In the genomic region with DNA sequence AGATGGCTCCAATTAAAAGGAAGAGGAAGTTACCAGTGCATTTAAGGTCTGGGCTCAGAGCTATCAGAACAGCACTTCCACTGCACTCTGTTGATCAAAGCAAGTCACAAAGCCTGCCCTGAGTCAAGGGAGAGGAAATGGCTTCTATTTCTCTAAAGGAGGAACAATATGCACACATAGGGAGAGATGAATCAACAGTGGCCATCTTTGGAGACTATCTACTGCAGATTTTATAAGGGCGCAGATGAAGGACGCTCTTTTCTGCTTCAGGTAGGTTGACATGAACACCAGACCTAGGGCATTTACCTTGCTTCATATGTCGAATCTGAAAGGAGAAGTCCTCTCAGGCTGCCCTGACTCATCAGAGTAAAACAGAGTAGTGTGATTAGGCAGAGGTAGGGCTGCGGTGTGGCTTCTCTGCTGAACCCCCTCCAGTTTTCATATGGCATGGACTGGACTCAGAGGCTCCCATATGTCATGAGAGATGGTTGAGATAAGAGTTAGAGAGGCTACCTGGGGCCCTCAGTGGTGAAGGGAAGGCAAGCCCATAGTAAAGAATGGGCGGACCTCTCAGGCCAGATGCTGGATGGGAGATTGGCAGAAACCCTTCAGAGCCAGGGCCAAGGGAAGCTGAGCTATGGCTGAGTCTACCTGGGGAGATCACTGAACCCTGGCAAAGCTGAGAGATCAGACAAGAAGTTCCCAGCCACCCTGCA, we compare ENCODE assay signal across 8 cellular contexts.
DNase-seq lines count a peak whose midpoint lies in the region; ATAC-seq and TF ChIP-seq lines count a peak whose summit lies in the region.

No MANE protein-coding gene starts in this region.

- peak overlapping the region; percentile 71 for H3K4me3 Mint-ChIP-seq in T-helper 2 cell treated with Interferon-gamma antibody and Interleukin-4, amounts not matched to agents 5 μg/mL and 100 μg/mL, for 36 hours

- H3K27ac Mint-ChIP-seq in T-helper 2 cell treated with Interferon-gamma antibody and Interleukin-4, amounts not matched to agents 5 μg/mL and 100 μg/mL, for 36 hours: peak overlapping the region; percentile 91

- DNase-seq in T-helper 2 cell treated with Interferon-gamma antibody and Interleukin-4, amounts not matched to agents 5 μg/mL and 100 μg/mL, for 36 hours (ENCODE audit: low spot score): peak; percentile 44
- DNase-seq in hepatocyte (ENCODE audit: low spot score) (no peak), NCI-H2029 treated with DMSO at 0.1 percent for 48 hours (lab: John Stamatoyannopoulos, UW) (no peak), anterior cingulate cortex (lab: John Stamatoyannopoulos, UW) (no peak), D341Med (ENCODE audit: low spot score) (no peak), foreskin keratinocyte (no peak)

- no peaks in the 10 kb centered on the region for H3K36me3 ChIP-seq in hepatocyte (replicated peaks; ENCODE audit: insufficient read depth, low read depth)

- no peak for TF ChIP-seq CTCF in hepatocyte (IDR thresholded peaks at IDR 0.05; ENCODE audit: poor library complexity)
- TF ChIP-seq CTCF in foreskin keratinocyte (conservative IDR thresholded peaks at IDR 0.05): no peak

- no peaks in the 10 kb centered on the region for H4K20me1 ChIP-seq in hepatocyte (ENCODE audit: insufficient read depth, poor library complexity, severe bottlenecking)

- no peaks in the 10 kb centered on the region for H3K9me3 ChIP-seq in hepatocyte (ENCODE audit: low read depth)

- H3K27me3 ChIP-seq in hepatocyte: no peaks in the 10 kb centered on the region
- no peaks in the 10 kb centered on the region for H3K27me3 ChIP-seq in foreskin keratinocyte

- H3K9me3 Mint-ChIP-seq in T-helper 2 cell treated with Interferon-gamma antibody and Interleukin-4, amounts not matched to agents 5 μg/mL and 100 μg/mL, for 36 hours: no peaks in the 10 kb centered on the region

- H3K36me3 Mint-ChIP-seq in T-helper 2 cell treated with Interferon-gamma antibody and Interleukin-4, amounts not matched to agents 5 μg/mL and 100 μg/mL, for 36 hours (ENCODE audit: low read depth): no peaks in the 10 kb centered on the region

- WGBS in hepatocyte (ENCODE audit: low lambda C conversion rate, missing lambda C conversion rate): 90% methylated on average over 5 of the region's 5 CpGs

- peaks cover 31% of the 10 kb centered on the region for H3K4me1 ChIP-seq in hepatocyte (ENCODE audit: insufficient read depth)
- peaks cover 22% of the 10 kb centered on the region for H3K4me1 ChIP-seq in foreskin keratinocyte

- no peak overlapping the region for H3K4me2 ChIP-seq in hepatocyte

- H3K27ac ChIP-seq in hepatocyte (peak overlapping the region; percentile 79), foreskin keratinocyte (no peak overlapping the region)

- H3K27me3 Mint-ChIP-seq in T-helper 2 cell treated with Interferon-gamma antibody and Interleukin-4, amounts not matched to agents 5 μg/mL and 100 μg/mL, for 36 hours (ENCODE audit: low read depth): no peaks in the 10 kb centered on the region

- H2AFZ ChIP-seq in hepatocyte: no peak overlapping the region

- H3K79me2 ChIP-seq in hepatocyte: no peaks in the 10 kb centered on the region

- ATAC-seq in GM19035 (IDR thresholded peaks at IDR 0.05; ENCODE audit: unreplicated experiment) (peak; percentile 77), HG03060 (IDR thresholded peaks at IDR 0.05; ENCODE audit: low read depth, unreplicated experiment) (peak; percentile 69), foreskin keratinocyte (no peak)

- no peaks in the 10 kb centered on the region for H3K9me2 ChIP-seq in hepatocyte (replicated peaks; ENCODE audit: insufficient read depth)

- no peak overlapping the region for H3K4me3 ChIP-seq in hepatocyte

- H3K4me1 Mint-ChIP-seq in T-helper 2 cell treated with Interferon-gamma antibody and Interleukin-4, amounts not matched to agents 5 μg/mL and 100 μg/mL, for 36 hours (ENCODE audit: low read depth): peaks cover 40% of the 10 kb centered on the region
